ENCODE assay signal across 1 cellular context in the genomic region with DNA sequence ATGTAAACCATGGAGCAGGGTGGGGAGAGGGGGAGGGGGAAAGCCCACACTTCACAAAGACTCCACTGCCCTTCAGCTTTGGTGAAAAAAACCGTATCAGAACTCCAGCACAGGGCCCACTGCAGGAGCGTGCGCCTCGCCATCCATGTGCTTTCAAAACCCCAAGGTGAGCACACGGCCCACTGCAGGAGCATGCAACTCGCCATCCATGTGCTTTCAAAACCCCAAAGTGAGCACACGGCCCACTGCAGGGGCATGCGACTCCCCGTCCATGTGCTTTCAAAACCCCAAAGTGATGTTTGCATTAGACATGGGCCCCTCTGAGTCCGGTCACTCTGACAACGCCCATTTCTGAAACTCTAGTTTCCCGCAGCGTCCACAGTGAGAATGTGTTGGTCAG.
TF ChIP-seq lines count a peak whose summit lies in the region.

No MANE protein-coding gene starts in this region.

TF ChIP-seq in GM12878, 131 proteins besides CTCF, POLR2A, EP300 and RAD21:
- TF ChIP-seq SIN3A (IDR thresholded peaks at IDR 0.05; ENCODE audit: low read depth, low read length) (no peak), IRF4 (IDR thresholded peaks at IDR 0.05; ENCODE audit: low read depth, low read length) (no peak), FOS (IDR thresholded peaks at IDR 0.05; ENCODE audit: borderline replicate concordance, extremely low read depth, insufficient read length) (no peak), NFIC (IDR thresholded peaks at IDR 0.05; ENCODE audit: low read depth, low read length) (no peak), HCFC1 (IDR thresholded peaks at IDR 0.05; ENCODE audit: low read length) (no peak), EZH2 (IDR thresholded peaks at IDR 0.05; ENCODE audit: borderline replicate concordance, control insufficient read depth, low read depth, low read length) (no peak)
